Comparison of ENCODE assay signal across 15 cellular contexts in genomic region chr10:88234332-88234731, GRCh38.
DNase-seq lines count a peak whose midpoint lies in the region; TF ChIP-seq lines count a peak whose summit lies in the region.
"Had no signal": no experiment of that assay in that cellular context is flagged by ENCODE, and none has a peak within 500 bp of the region (broad histone marks: within the 10 kb centered on the region; RNA-seq: fewer than 3 reads in every experiment).

No MANE protein-coding gene starts in this region.

- peaks cover 65% of the 10 kb centered on the region for H3K4me1 ChIP-seq in left ventricle myocardium inferior

- no peak overlapping the region for H3K4me3 ChIP-seq in left ventricle myocardium inferior
- H3K4me3 ChIP-seq: body of pancreas had no signal

- H3K27ac ChIP-seq in left ventricle myocardium inferior (replicated peaks): peak overlapping the region; percentile 77

- intact Hi-C loops in left ventricle myocardium inferior (cut with micrococcal nuclease) (no loop called here), posterior vena cava (cut with DNase I) (no loop called here)

- TF ChIP-seq CTCF in left ventricle myocardium inferior (IDR thresholded peaks at IDR 0.05; ENCODE audit: borderline replicate concordance): no peak

- no peaks in the 10 kb centered on the region for H3K9me3 ChIP-seq in left ventricle myocardium inferior (replicated peaks)
- H3K9me3 ChIP-seq: body of pancreas had no signal

- no peaks in the 10 kb centered on the region for H3K27me3 ChIP-seq in left ventricle myocardium inferior (ENCODE audit: low read depth)
- H3K27me3 ChIP-seq: body of pancreas had no signal

- no peaks in the 10 kb centered on the region for H3K36me3 ChIP-seq in left ventricle myocardium inferior

- DNase-seq in Ammon's horn (ENCODE audit: low spot score): peak; percentile 22
- DNase-seq in NCI-H446 treated with DMSO at 0.1 percent for 48 hours (lab: John Stamatoyannopoulos, UW): peak; percentile 33
- DNase-seq in left ventricle myocardium inferior: no peak
- DNase-seq in pons (ENCODE audit: low spot score): peak; percentile 28
- DNase-seq in stimulated activated CD4-positive, alpha-beta T cell treated with anti-CD3 and anti-CD28 coated beads, Interleukin-1b, Interleukin-23, amount 100 ng/mL, for 48 hours: no peak
- no peak for DNase-seq in NCI-H748 (lab: John Stamatoyannopoulos, UW; ENCODE audit: unreplicated experiment)
- no peak for DNase-seq in posterior vena cava (ENCODE audit: low spot score)
- DNase-seq in NCI-H2196 (lab: John Stamatoyannopoulos, UW; ENCODE audit: unreplicated experiment): no peak
- DNase-seq: activated CD4-positive, alpha-beta T cell treated with anti-CD3 and anti-CD28 coated beads, Interleukin-2, amount 50 U/mL, for 1 hour; glutamatergic neuron; NCI-H774; OCI-M1; stimulated activated CD4-positive, alpha-beta T cell treated with anti-CD3 and anti-CD28 coated beads, Interleukin-2, amount 100 ng/mL, for 24 hours; stimulated activated naive CD4-positive, alpha-beta T cell had no signal

Comparison
In these comparisons a context has a peak if more than half of its experiments do, and no peak if none do; other contexts are left out.
1. DNase-seq: peak in Ammon's horn (single experiment), NCI-H446 treated with DMSO at 0.1 percent for 48 hours (single experiment) and pons (single experiment); none in left ventricle myocardium inferior (single experiment), stimulated activated CD4-positive, alpha-beta T cell treated with anti-CD3 and anti-CD28 coated beads, Interleukin-1b, Interleukin-23, amount 100 ng/mL, for 48 hours (single experiment), NCI-H748 (single experiment), posterior vena cava (single experiment) and NCI-H2196 (single experiment).